19 cellular contexts compared by ENCODE assay signal in the genomic region with DNA sequence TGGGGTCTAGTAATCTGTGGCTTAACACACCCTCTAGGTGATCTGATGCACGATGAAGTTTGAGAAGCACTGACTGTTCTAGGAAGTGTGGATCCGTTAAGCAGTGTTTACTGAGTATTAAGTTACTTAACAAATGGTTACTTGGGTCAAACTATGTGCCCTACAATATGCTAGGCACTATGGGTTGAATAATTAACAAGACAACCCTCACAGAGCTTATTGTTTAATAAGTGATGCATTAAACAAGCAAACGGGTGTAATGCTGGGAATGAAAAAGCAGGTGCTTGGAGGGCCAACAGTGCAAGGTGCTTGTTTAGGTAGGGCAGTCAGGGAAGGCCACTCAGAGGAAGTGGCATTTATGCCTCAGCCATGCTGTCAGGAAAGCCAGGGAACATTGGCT.
A peak's percentile ranks its signal among the peaks of the same experiment; 100 is the strongest.
DNase-seq lines count a peak whose midpoint lies in the region; ATAC-seq, FAIRE-seq and TF ChIP-seq lines count a peak whose summit lies in the region.
"Had no signal": no experiment of that assay in that cellular context is flagged by ENCODE, and none has a peak within 500 bp of the region (broad histone marks: within the 10 kb centered on the region; RNA-seq: fewer than 3 reads in every experiment).

No MANE protein-coding gene starts in this region.

- ATAC-seq in body of pancreas (peak; percentile 18), pancreas (peak in 3 of 4 donors; percentile 20 to 59 (median 39)), GM21717 (IDR thresholded peaks at IDR 0.05; ENCODE audit: unreplicated experiment) (no peak), HG02623 (IDR thresholded peaks at IDR 0.05; ENCODE audit: unreplicated experiment) (no peak), GM18909 (IDR thresholded peaks at IDR 0.05; ENCODE audit: poor library complexity, unreplicated experiment) (no peak)

- WGBS in body of pancreas, 2 donors = 14 to 17% methylated on average over 3 of the region's 3 CpGs
- WGBS in pancreas, 2 donors = 13 to 15% methylated on average over 3 of the region's 3 CpGs

- intact Hi-C loops in body of pancreas (cut with DNase I) (no loop called here), pancreas (cut with DNase I) (no loop called here)

- H3K4me3 ChIP-seq in body of pancreas (no peak overlapping the region), pancreas (no peak overlapping the region)
- H3K4me3 ChIP-seq: BLaER1, SJCRH30 had no signal

- no peaks in the 10 kb centered on the region for H3K4me1 ChIP-seq in body of pancreas
- no peaks in the 10 kb centered on the region for H3K4me1 ChIP-seq in pancreas
- H3K4me1 ChIP-seq: BLaER1, SJCRH30 had no signal

- DNase-seq in NCI-H2171 treated with DMSO at 0.1 percent for 48 hours (lab: John Stamatoyannopoulos, UW) = peak; percentile 27
- no peak for DNase-seq in NCI-H2171 (lab: John Stamatoyannopoulos, UW)
- peak; percentile 55 for DNase-seq in DMS53 treated with DMSO at 0.1 percent for 48 hours (lab: John Stamatoyannopoulos, UW; ENCODE audit: unreplicated experiment)
- no peak for DNase-seq in body of pancreas
- no peak for DNase-seq in pancreas
- DNase-seq: 8988T; CD8-positive, alpha-beta memory T cell; DMS 273 treated with DMSO at 0.1 percent for 48 hours; NCI-H1105; NCI-H187; NCI-H446 treated with DMSO at 0.1 percent for 48 hours; SJCRH30 had no signal

- H3K9me3 ChIP-seq in body of pancreas (no peaks in the 10 kb centered on the region), pancreas (no peaks in the 10 kb centered on the region)
- H3K9me3 ChIP-seq: BLaER1, SJCRH30 had no signal

- no peak for FAIRE-seq in pancreas (lab: Jason Lieb, UNC)
- FAIRE-seq: GM19239, HTR-8/SVneo had no signal

- H3K27ac ChIP-seq in body of pancreas (no peak overlapping the region), pancreas (no peak overlapping the region)
- H3K27ac ChIP-seq: BLaER1, RWPE1, SJCRH30 had no signal

- TF ChIP-seq POLR2A in body of pancreas (IDR thresholded peaks at IDR 0.05) = no peak

- TF ChIP-seq CTCF in body of pancreas (IDR thresholded peaks at IDR 0.05) (no peak), pancreas (IDR thresholded peaks at IDR 0.05) (no peak)

- no peaks in the 10 kb centered on the region for H3K27me3 ChIP-seq in body of pancreas
- H3K27me3 ChIP-seq in pancreas = no peaks in the 10 kb centered on the region
- H3K27me3 ChIP-seq: BLaER1, SJCRH30 had no signal

- H3K36me3 ChIP-seq in body of pancreas (replicated peaks in 1 of 2; ENCODE audit: insufficient read depth in 1 of 2, low read depth in 2 of 2) (no peaks in the 10 kb centered on the region), pancreas (no peaks in the 10 kb centered on the region)
- H3K36me3 ChIP-seq: BLaER1, SJCRH30 had no signal

Comparison
In these comparisons a context has a peak if more than half of its experiments do, and no peak if none do; other contexts are left out.
1. DNase-seq: peak in NCI-H2171 treated with DMSO at 0.1 percent for 48 hours (single experiment) and DMS53 treated with DMSO at 0.1 percent for 48 hours (single experiment); none in NCI-H2171 (single experiment), body of pancreas (0 of 4) and pancreas (0 of 6).
2. ATAC-seq: peak in body of pancreas (single experiment) and pancreas (3 of 4); none in GM21717 (single experiment), HG02623 (single experiment) and GM18909 (single experiment).